Comparison of ENCODE assay signal across 12 cellular contexts in genomic region chr11:57775474-57775873, GRCh38. TPM values are rescaled to one million over a fixed set of nuclear protein-coding genes. Genes with fewer than 3 reads are reported as not detected.
DNase-seq lines count a peak whose midpoint lies in the region; TF ChIP-seq lines count a peak whose summit lies in the region.
"Had no signal": no experiment of that assay in that cellular context is flagged by ENCODE, and none has a peak within 500 bp of the region (broad histone marks: within the 10 kb centered on the region; RNA-seq: fewer than 3 reads in every experiment).

No MANE protein-coding gene starts in this region.

- H3K4me1 ChIP-seq in PC-9 (replicated peaks; ENCODE audit: insufficient read depth) (peaks cover 97% of the 10 kb centered on the region), HAP-1 (peaks cover 45% of the 10 kb centered on the region)

- H3K4me3 Mint-ChIP-seq in mesothelial cell of epicardium, result no peak overlapping the region
- H3K4me3 Mint-ChIP-seq in activated CD4-positive, alpha-beta memory T cell treated with anti-CD3 and anti-CD28 coated beads for 36 hours, result no peak overlapping the region

- H4K20me1 ChIP-seq in PC-9 (ENCODE audit: insufficient read depth), result peaks cover 17% of the 10 kb centered on the region; the same call in 1 of the 2 replicates

- POLR2A ChIA-PET in PC-9 (lab: Charles Lee; ENCODE audit: unreplicated experiment), result interaction anchor here (0.6 to 1.5 kb wide), 3 partner anchors 14 to 34 kb away, joined by 5 to 18 read pairs (median 6); partner anchors contain the start of genes CTNND1 and SELENOH
- POLR2A ChIA-PET in activated CD4-positive, alpha-beta memory T cell treated with anti-CD3 and anti-CD28 coated beads for 36 hours (lab: Charles Lee), result no interaction called here

- TF ChIP-seq CTCF in PC-9 (conservative IDR thresholded peaks at IDR 0.05) (no peak), dorsolateral prefrontal cortex (IDR thresholded peaks at IDR 0.05 in 54 of 56, conservative IDR thresholded peaks at IDR 0.05 in 2 of 56; ENCODE audit: low read depth in 1 of 56, partially characterized antibody in 56 of 56) (no peak), mesothelial cell of epicardium (IDR thresholded peaks at IDR 0.05; ENCODE audit: unreplicated experiment) (no peak)

- no peaks in the 10 kb centered on the region for H3K9me2 ChIP-seq in PC-9 (ENCODE audit: insufficient read depth)

- H3K4me3 ChIP-seq in PC-9 (peak overlapping the region; percentile 2; the same call in 1 of the 2 replicates), dorsolateral prefrontal cortex (peak overlapping the region in 24 of 59 donors; percentile 3 to 44 (median 20)), HAP-1 (no peak overlapping the region)

- intact Hi-C loops in PC-9 (cut with micrococcal nuclease; ENCODE audit: unreplicated experiment), result loop anchor here (10.0 kb wide), 2 partner anchors 451 to 1779 kb away; partner anchors contain the start of gene TNKS1BP1
- intact Hi-C loops in dorsolateral prefrontal cortex (cut with DNase I), result no loop called here
- intact Hi-C loops in activated CD4-positive, alpha-beta memory T cell treated with anti-CD3 and anti-CD28 coated beads for 36 hours (cut with micrococcal nuclease), result no loop called here

- peaks cover 85% of the 10 kb centered on the region for H3F3A ChIP-seq in PC-9 (ENCODE audit: insufficient read depth, low read depth)

- no peaks in the 10 kb centered on the region for H3K9me3 ChIP-seq in PC-9 (ENCODE audit: insufficient read depth, low read depth)
- H3K9me3 ChIP-seq in HAP-1, result no peaks in the 10 kb centered on the region

- H3K36me3 ChIP-seq in PC-9 (ENCODE audit: low read depth) (peaks cover 11% of the 10 kb centered on the region; the same call in 1 of the 2 replicates), HAP-1 (replicated peaks) (0 out of 2 replicates have a peak, but pooled peaks cover 3% of the 10 kb centered on the region)

- H3K27ac ChIP-seq in PC-9 (peak overlapping the region; percentile 93), dorsolateral prefrontal cortex (peak overlapping the region in 48 of 59 donors; percentile 1 to 95 (median 58)), temporal lobe (ENCODE audit: low read depth, low read length) (peak overlapping the region; percentile 62)

- H3K27me3 ChIP-seq in PC-9 (ENCODE audit: insufficient read depth, low read depth) (no peaks in the 10 kb centered on the region), dorsolateral prefrontal cortex (no peaks in the 10 kb centered on the region), HAP-1 (ENCODE audit: low read depth) (no peaks in the 10 kb centered on the region)

- H3K4me1 Mint-ChIP-seq in mesothelial cell of epicardium, result peaks cover 77% of the 10 kb centered on the region
- H3K4me1 Mint-ChIP-seq in activated CD4-positive, alpha-beta memory T cell treated with anti-CD3 and anti-CD28 coated beads for 36 hours (ENCODE audit: low read depth), result peaks cover 2% of the 10 kb centered on the region

- no TSS peak for BruUV-seq in PC-9 (replicated peaks; lab: Mats Ljungman, UMichigan)

- no peaks in the 10 kb centered on the region for H3K27me3 Mint-ChIP-seq in mesothelial cell of epicardium (ENCODE audit: low read depth)
- no peaks in the 10 kb centered on the region for H3K27me3 Mint-ChIP-seq in activated CD4-positive, alpha-beta memory T cell treated with anti-CD3 and anti-CD28 coated beads for 36 hours

- peak overlapping the region; percentile 99 for H3K27ac Mint-ChIP-seq in mesothelial cell of epicardium
- H3K27ac Mint-ChIP-seq in activated CD4-positive, alpha-beta memory T cell treated with anti-CD3 and anti-CD28 coated beads for 36 hours, result no peak overlapping the region

- peak overlapping the region; percentile 91 for H3K4me2 ChIP-seq in PC-9

- CTCF ChIA-PET in PC-9 (lab: Charles Lee), result interaction anchor here (0.6 kb wide), 1 partner anchor 28 kb away, joined by 3 read pairs; no protein-coding TSS in a partner anchor
- CTCF ChIA-PET in activated CD4-positive, alpha-beta memory T cell treated with anti-CD3 and anti-CD28 coated beads for 36 hours (lab: Charles Lee), result interaction anchor here (0.7 kb wide), 2 partner anchors 9 to 10 kb away, joined by 3 read pairs; no protein-coding TSS in a partner anchor

- in situ Hi-C loops in HAP-1 (cut with MboI; ENCODE audit: low sequenced_read_pairs), result no loop called here

- peaks cover 3% of the 10 kb centered on the region for H3K9me3 Mint-ChIP-seq in mesothelial cell of epicardium
- H3K9me3 Mint-ChIP-seq in activated CD4-positive, alpha-beta memory T cell treated with anti-CD3 and anti-CD28 coated beads for 36 hours, result no peaks in the 10 kb centered on the region

- DNase-seq in PC-9 (no peak), dorsolateral prefrontal cortex (no peak), mesothelial cell of epicardium (ENCODE audit: low spot score in 2 of 2, unreplicated experiment in 2 of 2) (no peak), HAP-1 (ENCODE audit: low spot score in 2 of 2) (no peak), A172 (ENCODE audit: low spot score) (no peak), occipital lobe (lab: John Stamatoyannopoulos, UW) (no peak)
- no peak for DNase-seq in activated CD4-positive, alpha-beta memory T cell treated with anti-CD3 and anti-CD28 coated beads for 36 hours
- DNase-seq: cerebellar nuclear complex; NCI-H1092 treated with DMSO at 0.1 percent for 48 hours; SHP77 treated with DMSO at 0.1 percent for 48 hours; stimulated activated CD4-positive, alpha-beta T cell treated with anti-CD3 and anti-CD28 coated beads, Interleukin-1b, Interleukin-23, amount 100 ng/mL, for 48 hours had no signal

- peaks cover 3% of the 10 kb centered on the region for H3K36me3 Mint-ChIP-seq in mesothelial cell of epicardium
- no peaks in the 10 kb centered on the region for H3K36me3 Mint-ChIP-seq in activated CD4-positive, alpha-beta memory T cell treated with anti-CD3 and anti-CD28 coated beads for 36 hours

- H3K79me2 ChIP-seq in PC-9 (ENCODE audit: low read depth), result peaks cover 97% of the 10 kb centered on the region

- no peak overlapping the region for H2AFZ ChIP-seq in PC-9

RNA-seq across cellular contexts. Expression of gene CTNND1, which starts 13.9 kb away (rescaled TPM):
- total RNA-seq in PC-9 (2021), result 340 and 413 TPM in 2 replicates
- 100 to 1,000 TPM in 112 of 120 experiments, 10 to 100 TPM in 8; 92.0 to 159 (median 119) TPM for total RNA-seq in dorsolateral prefrontal cortex
- total RNA-seq in mesothelial cell of epicardium, result 234 to 250 TPM (median 238 TPM) in 3 replicates
- total RNA-seq in temporal lobe, result 134 TPM
- 1 to 10 TPM; 3.5 to 4.4 TPM for total RNA-seq in activated CD4-positive, alpha-beta memory T cell treated with anti-CD3 and anti-CD28 coated beads for 36 hours
- 66.9 and 70.8 TPM in 2 replicates for total RNA-seq in A172 (2014; rRNA removed; shearing (Covaris generic))
- total RNA-seq in occipital lobe, result 122 TPM

RNA-seq across cellular contexts. Expression of gene BTBD18, which starts 23.9 kb away (rescaled TPM):
- total RNA-seq in PC-9 (2021) (not detected in 2 replicates), dorsolateral prefrontal cortex (not detected), mesothelial cell of epicardium (not detected in 3 replicates), temporal lobe (not detected), occipital lobe (not detected)
- total RNA-seq in activated CD4-positive, alpha-beta memory T cell treated with anti-CD3 and anti-CD28 coated beads for 36 hours, result not detected
- not detected in 2 replicates for total RNA-seq in A172 (2014; rRNA removed; shearing (Covaris generic))

RNA-seq across cellular contexts. Expression of gene SELENOH, which starts 34.2 kb away (rescaled TPM):
- total RNA-seq in PC-9 (2021) (211 and 318 TPM in 2 replicates), dorsolateral prefrontal cortex (100 to 1,000 TPM in 43 of 120 experiments, 10 to 100 TPM in 77; 48.0 to 151 (median 93.6) TPM), mesothelial cell of epicardium (152 to 158 TPM (median 156 TPM) in 3 replicates), temporal lobe (44.0 TPM), occipital lobe (48.5 TPM)
- 100 to 1,000 TPM; 235 to 252 TPM for total RNA-seq in activated CD4-positive, alpha-beta memory T cell treated with anti-CD3 and anti-CD28 coated beads for 36 hours
- total RNA-seq in A172 (2014; rRNA removed; shearing (Covaris generic)), result 235 and 274 TPM in 2 replicates

Comparison
In these comparisons a context has a peak if more than half of its experiments do, and no peak if none do; other contexts are left out.
1. RNA of gene CTNND1, which starts 13.9 kb away (total RNA-seq): 340 to 413 TPM in PC-9, 234 to 250 TPM in mesothelial cell of epicardium, 134 TPM in temporal lobe (single experiment), 122 TPM in occipital lobe (single experiment), 92.0 to 159 TPM in dorsolateral prefrontal cortex and 66.9 to 70.8 TPM in A172; 3.5 to 4.4 TPM in activated CD4-positive, alpha-beta memory T cell treated with anti-CD3 and anti-CD28 coated beads for 36 hours; every median in the first group is over 10 times any median in the second.
2. Peak in every context shown above with its lines, with median percentiles within 50 percentile points of each other: H3K27ac ChIP-seq.